Comparison of ENCODE assay signal across 10 cellular contexts in genomic region chr17:2170023-2170422, GRCh38.
DNase-seq lines count a peak whose midpoint lies in the region; ATAC-seq and TF ChIP-seq lines count a peak whose summit lies in the region.
"Had no signal": no experiment of that assay in that cellular context is flagged by ENCODE, and none has a peak within 500 bp of the region (broad histone marks: within the 10 kb centered on the region; RNA-seq: fewer than 3 reads in every experiment).

No MANE protein-coding gene starts in this region.

- H3K9me3 Mint-ChIP-seq in H9 = no peaks in the 10 kb centered on the region
- H3K9me3 Mint-ChIP-seq in activated CD8-positive, alpha-beta T cell treated with anti-CD3 and anti-CD28 coated beads, Interleukin-2, amount 10 ng/mL, durations not matched to agents 7 days and 5 days (ENCODE audit: insufficient read depth) = no peaks in the 10 kb centered on the region
- H3K9me3 Mint-ChIP-seq in glutamatergic neuron (ENCODE audit: unreplicated experiment) = peaks cover 1% of the 10 kb centered on the region

- H2BK12ac ChIP-seq in H9 (ENCODE audit: insufficient read length, low read depth, low read length) = no peak overlapping the region

- no peak overlapping the region for H3K9ac ChIP-seq in H9 (ENCODE audit: extremely low read depth, insufficient read length, low read length)
- no peak overlapping the region for H3K9ac ChIP-seq in mesendoderm (ENCODE audit: low read length)

- H3K14ac ChIP-seq in H9 (ENCODE audit: insufficient read depth, low read length) = no peak overlapping the region

- H2BK120ac ChIP-seq in H9 (ENCODE audit: low read depth, low read length, poor library complexity, severe bottlenecking) (no peak overlapping the region), mesendoderm (ENCODE audit: low read depth, low read length) (no peak overlapping the region)

- no peak overlapping the region for H2AFZ ChIP-seq in H9 (ENCODE audit: low read length)

- H3K36me3 Mint-ChIP-seq in H9 (ENCODE audit: insufficient read depth in 1 of 3, low read depth in 3 of 3) (peaks cover 2 to 12% (median 6%) of the 10 kb centered on the region in 3 experiments; a peak in 6 of 7 replicates), glutamatergic neuron (ENCODE audit: unreplicated experiment) (no peaks in the 10 kb centered on the region)
- H3K36me3 Mint-ChIP-seq in activated CD8-positive, alpha-beta T cell treated with anti-CD3 and anti-CD28 coated beads, Interleukin-2, amount 10 ng/mL, durations not matched to agents 7 days and 5 days (ENCODE audit: low read depth) = peaks cover 49% of the 10 kb centered on the region

- H2BK15ac ChIP-seq in H9 (ENCODE audit: low read depth, low read length) = no peak overlapping the region
- H2BK15ac ChIP-seq in mesendoderm (replicated peaks; ENCODE audit: low read depth) = no peak overlapping the region

- H3K27me3 ChIP-seq in H9 (ENCODE audit: insufficient read depth, low read length) = no peaks in the 10 kb centered on the region
- H3K27me3 ChIP-seq in mesendoderm (ENCODE audit: insufficient read depth, low read length, poor library complexity) = no peaks in the 10 kb centered on the region

- no peak overlapping the region for H2BK5ac ChIP-seq in H9 (ENCODE audit: insufficient read length, low read length)
- H2BK5ac ChIP-seq in mesendoderm (ENCODE audit: low read length) = no peak overlapping the region

- H3K4me3 Mint-ChIP-seq in H9 (no peak overlapping the region), glutamatergic neuron (ENCODE audit: unreplicated experiment) (no peak overlapping the region)
- no peak overlapping the region for H3K4me3 Mint-ChIP-seq in activated CD8-positive, alpha-beta T cell treated with anti-CD3 and anti-CD28 coated beads, Interleukin-2, amount 10 ng/mL, durations not matched to agents 7 days and 5 days

- H3K4me1 ChIP-seq in H9 (ENCODE audit: insufficient read depth, low read length) (no peaks in the 10 kb centered on the region), mesendoderm (ENCODE audit: control insufficient read depth, low read depth, low read length) (peaks cover 2% of the 10 kb centered on the region)

- WGBS in H9 (ENCODE audit: extremely low coverage, insufficient read length, low lambda C conversion rate) = no CpG with 5 or more reads among the region's 9 CpGs
- WGBS in mesendoderm (ENCODE audit: extremely low coverage, insufficient coverage, low lambda C conversion rate) = no CpG with 5 or more reads among the region's 9 CpGs

- no peaks in the 10 kb centered on the region for H3K27me3 Mint-ChIP-seq in H9 (ENCODE audit: low read depth)
- H3K27me3 Mint-ChIP-seq in activated CD8-positive, alpha-beta T cell treated with anti-CD3 and anti-CD28 coated beads, Interleukin-2, amount 10 ng/mL, durations not matched to agents 7 days and 5 days (ENCODE audit: low read depth) = no peaks in the 10 kb centered on the region
- peaks cover 3% of the 10 kb centered on the region for H3K27me3 Mint-ChIP-seq in glutamatergic neuron (ENCODE audit: unreplicated experiment)

- no peak overlapping the region for H4K91ac ChIP-seq in H9 (ENCODE audit: insufficient read length, low read depth, low read length)

- H2AK5ac ChIP-seq in H9 (ENCODE audit: insufficient read length, low read length) = no peak overlapping the region
- H2AK5ac ChIP-seq in mesendoderm (ENCODE audit: low read length) = no peak overlapping the region

- TF ChIP-seq CTCF in H9 (conservative IDR thresholded peaks at IDR 0.05) = peak; percentile 73
- TF ChIP-seq CTCF in glutamatergic neuron (IDR thresholded peaks at IDR 0.05; ENCODE audit: partially characterized antibody, unreplicated experiment) = no peak

- DNase-seq in ELF-1 (ENCODE audit: low read depth, low spot score) = peak; percentile 50
- DNase-seq in H9 = peak; percentile 67
- peak; percentile 37 for DNase-seq in activated CD8-positive, alpha-beta T cell treated with anti-CD3 and anti-CD28 coated beads, Interleukin-2, amount 10 ng/mL, durations not matched to agents 7 days and 5 days
- peak; percentile 69 for DNase-seq in mesendoderm
- no peak for DNase-seq in cerebellum (ENCODE audit: low spot score)
- no peak for DNase-seq in glutamatergic neuron
- DNase-seq in inferior parietal cortex (ENCODE audit: extremely low spot score) = no peak
- DNase-seq: amniotic stem cell, NCI-H1092 had no signal

- H3K27ac ChIP-seq in H9 (ENCODE audit: insufficient read length, low read depth, low read length) (no peak overlapping the region), mesendoderm (ENCODE audit: low read depth, low read length) (no peak overlapping the region)

- H3T11ph ChIP-seq in H9 (ENCODE audit: low read length) = no peak overlapping the region

- H4K8ac ChIP-seq in H9 (replicated peaks; ENCODE audit: insufficient read length, low read depth, low read length) (no peak overlapping the region), mesendoderm (ENCODE audit: low read depth, low read length) (no peak overlapping the region)

- H3K27ac Mint-ChIP-seq in H9 = no peak overlapping the region
- H3K27ac Mint-ChIP-seq in activated CD8-positive, alpha-beta T cell treated with anti-CD3 and anti-CD28 coated beads, Interleukin-2, amount 10 ng/mL, durations not matched to agents 7 days and 5 days = no peak overlapping the region
- no peak overlapping the region for H3K27ac Mint-ChIP-seq in glutamatergic neuron (ENCODE audit: unreplicated experiment)

- H4K5ac ChIP-seq in H9 (ENCODE audit: insufficient read length, low read depth, low read length) = no peak overlapping the region
- no peak overlapping the region for H4K5ac ChIP-seq in mesendoderm (ENCODE audit: low read length)

- peaks cover 2 to 15% of the 10 kb centered on the region in 2 experiments; a peak in 3 of 4 replicates for H3K4me1 Mint-ChIP-seq in H9
- peaks cover 22% of the 10 kb centered on the region for H3K4me1 Mint-ChIP-seq in activated CD8-positive, alpha-beta T cell treated with anti-CD3 and anti-CD28 coated beads, Interleukin-2, amount 10 ng/mL, durations not matched to agents 7 days and 5 days (ENCODE audit: low read depth)
- peaks cover 24% of the 10 kb centered on the region for H3K4me1 Mint-ChIP-seq in glutamatergic neuron (ENCODE audit: low read depth, unreplicated experiment)

- H3K4me3 ChIP-seq in mesendoderm (ENCODE audit: low read length) = no peak overlapping the region

- no peaks in the 10 kb centered on the region for H3K79me2 ChIP-seq in H9 (ENCODE audit: insufficient read depth, low read length)
- no peaks in the 10 kb centered on the region for H3K79me2 ChIP-seq in mesendoderm (ENCODE audit: control insufficient read depth, insufficient read depth, low read length)

- no peaks in the 10 kb centered on the region for H3K9me3 ChIP-seq in H9 (ENCODE audit: control insufficient read depth, low read depth, low read length)

- H3K56ac ChIP-seq in H9 (ENCODE audit: insufficient read length, low read depth, low read length) (no peak overlapping the region), mesendoderm (ENCODE audit: low read length) (no peak overlapping the region)

- no peaks in the 10 kb centered on the region for H3K23me2 ChIP-seq in H9 (ENCODE audit: insufficient read length, low read depth, low read length, poor library complexity, severe bottlenecking)

- H3K18ac ChIP-seq in H9 (ENCODE audit: insufficient read length, low read depth, low read length) (no peak overlapping the region), mesendoderm (ENCODE audit: low read length) (no peak overlapping the region)

- no peaks in the 10 kb centered on the region for H4K20me1 ChIP-seq in H9 (ENCODE audit: control insufficient read depth, insufficient read depth, insufficient read length)

- POLR2A ChIA-PET in activated CD8-positive, alpha-beta T cell treated with anti-CD3 and anti-CD28 coated beads, Interleukin-2, amount 10 ng/mL, durations not matched to agents 7 days and 5 days (lab: Charles Lee) = no interaction called here

- no peak overlapping the region for H2BK20ac ChIP-seq in H9 (ENCODE audit: low read depth, low read length, poor library complexity, severe bottlenecking)

- H3K79me1 ChIP-seq in H9 (ENCODE audit: insufficient read depth, low read depth, low read length, poor library complexity, severe bottlenecking) = no peaks in the 10 kb centered on the region
- H3K79me1 ChIP-seq in mesendoderm (ENCODE audit: low read length) = no peaks in the 10 kb centered on the region

- ATAC-seq in activated CD8-positive, alpha-beta T cell treated with anti-CD3 and anti-CD28 coated beads, Interleukin-2, amount 10 ng/mL, durations not matched to agents 7 days and 5 days = no peak
- no peak for ATAC-seq in HG02763 (IDR thresholded peaks at IDR 0.05; ENCODE audit: unreplicated experiment)

- H3K36me3 ChIP-seq in mesendoderm (ENCODE audit: control insufficient read depth, insufficient read depth, low read length) = no peaks in the 10 kb centered on the region

- CTCF ChIA-PET in activated CD8-positive, alpha-beta T cell treated with anti-CD3 and anti-CD28 coated beads, Interleukin-2, amount 10 ng/mL, durations not matched to agents 7 days and 5 days (lab: Charles Lee) = interaction anchor here (0.8 to 1.2 kb wide), 4 partner anchors 75 to 115 kb away, joined by 3 to 4 read pairs (median 3); partner anchors contain the start of gene HIC1

- H3K4ac ChIP-seq in H9 (ENCODE audit: low read depth, low read length) (no peak overlapping the region), mesendoderm (ENCODE audit: low read depth, low read length) (no peak overlapping the region)

- H3K23ac ChIP-seq in H9 (ENCODE audit: insufficient read length, low read depth, low read length) (no peak overlapping the region), mesendoderm (ENCODE audit: low read length) (no peak overlapping the region)

- H3K4me2 ChIP-seq in H9 (ENCODE audit: insufficient read depth, insufficient read length, low read length) (no peak overlapping the region), mesendoderm (ENCODE audit: low read length) (no peak overlapping the region)

Comparison
In these comparisons a context has a peak if more than half of its experiments do, and no peak if none do; other contexts are left out.
1. DNase-seq: peak in ELF-1 (single experiment), H9 (single experiment), activated CD8-positive, alpha-beta T cell treated with anti-CD3 and anti-CD28 coated beads, Interleukin-2, amount 10 ng/mL, durations not matched to agents 7 days and 5 days (single experiment) and mesendoderm (single experiment); none in cerebellum (single experiment), glutamatergic neuron (single experiment) and inferior parietal cortex (single experiment).